In genomic region chr2:215410932-215411285, GRCh38 we compare ENCODE assay signal across 12 cellular contexts. TPM values are rescaled to one million over a fixed set of nuclear protein-coding genes. Genes with fewer than 3 reads are reported as not detected.
DNase-seq lines count a peak whose midpoint lies in the region; ATAC-seq and TF ChIP-seq lines count a peak whose summit lies in the region.
"Had no signal": no experiment of that assay in that cellular context is flagged by ENCODE, and none has a peak within 500 bp of the region (broad histone marks: within the 10 kb centered on the region; RNA-seq: fewer than 3 reads in every experiment).

No MANE protein-coding gene starts in this region.

- no peak for ATAC-seq in GM21528 (IDR thresholded peaks at IDR 0.05; ENCODE audit: low FRiP score, unreplicated experiment)

- in situ Hi-C loops in astrocyte of the cerebellum (cut with HindIII; ENCODE audit: low sequenced_read_pairs): no loop called here

- no peaks in the 10 kb centered on the region for H3K36me3 ChIP-seq in spleen

- DNase-seq in AG08396 (ENCODE audit: low spot score) (peak; percentile 61), HT1080 (ENCODE audit: low read depth) (peak; percentile 95), astrocyte of the cerebellum (ENCODE audit: low read depth) (peak; percentile 95), kidney glomerular epithelial cell (lab: John Stamatoyannopoulos, UW) (peak; percentile 82), spleen (no peak)
- no peak for DNase-seq in effector CD4-positive, alpha-beta T cell
- no peak for DNase-seq in activated CD4-positive, alpha-beta T cell treated with anti-CD3 and anti-CD28 coated beads, Interleukin-2, amount 50 U/mL, for 4 hours
- DNase-seq: activated CD4-positive, alpha-beta T cell treated with anti-CD3 and anti-CD28 coated beads for 48 hours; DMS79; lower lobe of right lung; NCI-H69 had no signal

- H3K4me3 ChIP-seq in astrocyte of the cerebellum (ENCODE audit: low read depth, low read length) (no peak overlapping the region), spleen (no peak overlapping the region)
- H3K4me3 ChIP-seq: lower lobe of right lung had no signal

- H3K27ac ChIP-seq in spleen: no peak overlapping the region
- H3K27ac ChIP-seq: lower lobe of right lung had no signal

- intact Hi-C loops in spleen (cut with DNase I; ENCODE audit: low total_unique reads): no loop called here

- TF ChIP-seq POLR2A in spleen (IDR thresholded peaks at IDR 0.05): no peak

- TF ChIP-seq CTCF in astrocyte of the cerebellum (IDR thresholded peaks at IDR 0.05; ENCODE audit: low read depth, low read length, missing control alignments): no peak
- no peak for TF ChIP-seq CTCF in spleen (IDR thresholded peaks at IDR 0.05 in 8 of 11, conservative IDR thresholded peaks at IDR 0.05 in 3 of 11)

- H3K4me1 ChIP-seq in spleen: no peaks in the 10 kb centered on the region
- H3K4me1 ChIP-seq: lower lobe of right lung had no signal

- H3K27me3 ChIP-seq in spleen (replicated peaks in 1 of 7): peaks cover 0 to 6% (median 0%) of the 10 kb centered on the region in 7 donors

- 23 to 60% (median 34%) methylated on average over 1 of the region's 1 CpG for WGBS in spleen, 5 donors

- H3K9me3 ChIP-seq in spleen: no peaks in the 10 kb centered on the region
- H3K9me3 ChIP-seq: lower lobe of right lung had no signal

RNA-seq across cellular contexts. Expression of gene FN1, which starts 25.0 kb away (rescaled TPM):
- 228 and 266 TPM in 2 replicates for total RNA-seq in HT1080 (2014; rRNA removed; shearing (Covaris generic))
- polyA plus RNA-seq in HT1080 (2015; cell fraction: cytosol; rRNA removed): 106 and 136 TPM in 2 replicates
- polyA plus RNA-seq in HT1080 (2015; cell fraction: nucleus; rRNA removed): 3,659 and 4,053 TPM in 2 replicates
- 10 to 100 TPM; 28.2 to 64.2 (median 32.9) TPM for total RNA-seq in spleen
- polyA plus RNA-seq in spleen: 100 to 1,000 TPM in 1 of 3 donors, 10 to 100 TPM in 2; 28.0 to 104 (median 38.6) TPM

Comparison
In these comparisons a context has a peak if more than half of its experiments do, and no peak if none do; other contexts are left out.
1. DNase-seq: peak in AG08396 (single experiment), HT1080 (single experiment), astrocyte of the cerebellum (single experiment) and kidney glomerular epithelial cell (single experiment); none in effector CD4-positive, alpha-beta T cell (single experiment), activated CD4-positive, alpha-beta T cell treated with anti-CD3 and anti-CD28 coated beads, Interleukin-2, amount 50 U/mL, for 4 hours (0 of 2) and spleen (single experiment).